8 cellular contexts compared by ENCODE assay signal in the genomic region with DNA sequence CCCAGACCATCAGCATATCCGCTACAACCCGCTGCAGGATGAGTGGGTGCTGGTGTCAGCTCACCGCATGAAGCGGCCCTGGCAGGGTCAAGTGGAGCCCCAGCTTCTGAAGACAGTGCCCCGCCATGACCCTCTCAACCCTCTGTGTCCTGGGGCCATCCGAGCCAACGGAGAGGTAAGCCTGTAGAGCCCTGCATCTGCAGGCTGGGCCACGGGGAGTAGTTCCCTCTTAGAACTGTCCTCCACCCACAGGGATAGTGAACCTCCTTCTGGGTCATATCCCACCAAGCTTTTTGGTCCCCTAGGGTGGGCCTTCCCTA. TPM values are rescaled to one million over a fixed set of nuclear protein-coding genes. Genes with fewer than 3 reads are reported as not detected.
A peak's percentile ranks its signal among the peaks of the same experiment; 100 is the strongest.
DNase-seq lines count a peak whose midpoint lies in the region; TF ChIP-seq lines count a peak whose summit lies in the region.

No MANE protein-coding gene starts in this region.

- no peak for TF ChIP-seq RAD21 in neural cell (conservative IDR thresholded peaks at IDR 0.05)

- H3K27ac ChIP-seq in KOPT-K1 (ENCODE audit: low read depth, low read length, poor library complexity, severe bottlenecking): peak overlapping the region; percentile 79
- H3K27ac ChIP-seq in duodenal mucosa (ENCODE audit: low read depth, low read length): peak overlapping the region; percentile 88
- H3K27ac ChIP-seq in neural cell (ENCODE audit: low read length): peak overlapping the region; percentile 89

- no peaks in the 10 kb centered on the region for H3F3A ChIP-seq in neural cell (ENCODE audit: insufficient read depth, low read length, poor library complexity, severe bottlenecking)

- no peaks in the 10 kb centered on the region for H3K9me3 ChIP-seq in KOPT-K1 (ENCODE audit: insufficient read depth, low read length, poor library complexity, severe bottlenecking)
- no peaks in the 10 kb centered on the region for H3K9me3 ChIP-seq in duodenal mucosa (ENCODE audit: control insufficient read depth in 1 of 2, low read length in 2 of 2)
- no peaks in the 10 kb centered on the region for H3K9me3 ChIP-seq in neural cell (ENCODE audit: low read length)

- peak; percentile 16 for DNase-seq in CD1c-positive myeloid dendritic cell (ENCODE audit: extremely low spot score)
- no peak for DNase-seq in activated CD4-positive, CD25-positive, alpha-beta regulatory T cell (lab: John Stamatoyannopoulos, UW)
- no peak for DNase-seq in SKM-1 treated with dmso at 0.1 percent for 144 hours (lab: John Stamatoyannopoulos, UW; ENCODE audit: unreplicated experiment)
- no peak for DNase-seq in NCI-H446 treated with DMSO at 0.1 percent for 48 hours (lab: John Stamatoyannopoulos, UW)
- no peak for DNase-seq in NCI-H82 treated with DMSO at 0.1 percent for 48 hours (lab: John Stamatoyannopoulos, UW; ENCODE audit: unreplicated experiment)

- peak overlapping the region; percentile 91 for H2AFZ ChIP-seq in neural cell (ENCODE audit: low read depth, low read length)

- H3K9me2 ChIP-seq in neural cell (ENCODE audit: insufficient read depth, low read length): no peaks in the 10 kb centered on the region

- H3K4me3 ChIP-seq in duodenal mucosa (ENCODE audit: low read depth in 1 of 2, low read length in 2 of 2) (peak overlapping the region; percentile 97 to 99), neural cell (ENCODE audit: low read length) (peak overlapping the region; percentile 84)

- H3K4me2 ChIP-seq in neural cell (ENCODE audit: low read length): peak overlapping the region; percentile 95

- H3K9ac ChIP-seq in duodenal mucosa (ENCODE audit: low read depth in 1 of 2, low read length in 2 of 2): peak overlapping the region; percentile 95 to 100
- peak overlapping the region; percentile 90 for H3K9ac ChIP-seq in neural cell (ENCODE audit: low read length)

- H3K36me3 ChIP-seq in KOPT-K1 (ENCODE audit: insufficient read depth, low read length) (peaks cover 33% of the 10 kb centered on the region), duodenal mucosa (ENCODE audit: control insufficient read depth in 1 of 2, insufficient read depth in 2 of 2, low read length in 2 of 2) (peaks cover 17 to 28% of the 10 kb centered on the region in 2 donors), neural cell (ENCODE audit: insufficient read depth, low read length) (no peaks in the 10 kb centered on the region)

- H3K79me2 ChIP-seq in neural cell (replicated peaks; ENCODE audit: insufficient read depth, low read length): no peaks in the 10 kb centered on the region

- peaks cover 39 to 49% of the 10 kb centered on the region in 2 donors for H3K4me1 ChIP-seq in duodenal mucosa (ENCODE audit: control insufficient read depth in 1 of 2, insufficient read depth in 2 of 2, low read length in 2 of 2)

- H3K27me3 ChIP-seq in duodenal mucosa (ENCODE audit: control insufficient read depth in 1 of 2, insufficient read depth in 2 of 2, low read length in 2 of 2) (no peaks in the 10 kb centered on the region), neural cell (ENCODE audit: insufficient read depth, low read depth, low read length) (no peaks in the 10 kb centered on the region)

- TF ChIP-seq CTCF in neural cell (IDR thresholded peaks at IDR 0.05; ENCODE audit: poor library complexity, severe bottlenecking): no peak

- TF ChIP-seq EP300 in neural cell (conservative IDR thresholded peaks at IDR 0.05; ENCODE audit: poor library complexity, severe bottlenecking): no peak

- no peaks in the 10 kb centered on the region for H4K20me1 ChIP-seq in neural cell (ENCODE audit: insufficient read depth)

TF ChIP-seq in neural cell, 6 proteins besides CTCF, POLR2A, EP300 and RAD21:
- TF ChIP-seq MXI1 (conservative IDR thresholded peaks at IDR 0.05; ENCODE audit: poor library complexity, severe bottlenecking) (no peak), POLR2AphosphoS5 (IDR thresholded peaks at IDR 0.05) (no peak), SMC3 (conservative IDR thresholded peaks at IDR 0.05; ENCODE audit: poor library complexity) (no peak), EZH2 (IDR thresholded peaks at IDR 0.05; ENCODE audit: borderline replicate concordance, insufficient read depth, low read length, poor library complexity, severe bottlenecking) (no peak), TAF1 (IDR thresholded peaks at IDR 0.05; ENCODE audit: low read depth) (no peak)
- TF ChIP-seq, protein P1, sequence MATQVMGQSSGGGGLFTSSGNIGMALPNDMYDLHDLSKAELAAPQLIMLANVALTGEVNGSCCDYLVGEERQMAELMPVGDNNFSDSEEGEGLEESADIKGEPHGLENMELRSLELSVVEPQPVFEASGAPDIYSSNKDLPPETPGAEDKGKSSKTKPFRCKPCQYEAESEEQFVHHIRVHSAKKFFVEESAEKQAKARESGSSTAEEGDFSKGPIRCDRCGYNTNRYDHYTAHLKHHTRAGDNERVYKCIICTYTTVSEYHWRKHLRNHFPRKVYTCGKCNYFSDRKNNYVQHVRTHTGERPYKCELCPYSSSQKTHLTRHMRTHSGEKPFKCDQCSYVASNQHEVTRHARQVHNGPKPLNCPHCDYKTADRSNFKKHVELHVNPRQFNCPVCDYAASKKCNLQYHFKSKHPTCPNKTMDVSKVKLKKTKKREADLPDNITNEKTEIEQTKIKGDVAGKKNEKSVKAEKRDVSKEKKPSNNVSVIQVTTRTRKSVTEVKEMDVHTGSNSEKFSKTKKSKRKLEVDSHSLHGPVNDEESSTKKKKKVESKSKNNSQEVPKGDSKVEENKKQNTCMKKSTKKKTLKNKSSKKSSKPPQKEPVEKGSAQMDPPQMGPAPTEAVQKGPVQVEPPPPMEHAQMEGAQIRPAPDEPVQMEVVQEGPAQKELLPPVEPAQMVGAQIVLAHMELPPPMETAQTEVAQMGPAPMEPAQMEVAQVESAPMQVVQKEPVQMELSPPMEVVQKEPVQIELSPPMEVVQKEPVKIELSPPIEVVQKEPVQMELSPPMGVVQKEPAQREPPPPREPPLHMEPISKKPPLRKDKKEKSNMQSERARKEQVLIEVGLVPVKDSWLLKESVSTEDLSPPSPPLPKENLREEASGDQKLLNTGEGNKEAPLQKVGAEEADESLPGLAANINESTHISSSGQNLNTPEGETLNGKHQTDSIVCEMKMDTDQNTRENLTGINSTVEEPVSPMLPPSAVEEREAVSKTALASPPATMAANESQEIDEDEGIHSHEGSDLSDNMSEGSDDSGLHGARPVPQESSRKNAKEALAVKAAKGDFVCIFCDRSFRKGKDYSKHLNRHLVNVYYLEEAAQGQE (IDR thresholded peaks at IDR 0.05; ENCODE audit: borderline replicate concordance): no peak

RNA-seq across cellular contexts. Expression of gene GALT, which starts 0.6 kb away (rescaled TPM):
- 116 and 182 TPM in 2 replicates for polyA plus RNA-seq in neural cell
- polyA minus RNA-seq in neural cell: 85.3 and 106 TPM in 2 replicates

RNA-seq across cellular contexts. Expression of gene IL11RA, which starts 4.9 kb away (rescaled TPM):
- 59.1 and 98.5 TPM in 2 replicates for polyA plus RNA-seq in neural cell
- polyA minus RNA-seq in neural cell: 21.9 and 25.6 TPM in 2 replicates

RNA-seq across cellular contexts. Expression of gene SIGMAR1, which starts 9.5 kb away (rescaled TPM):
- 50.2 and 52.5 TPM in 2 replicates for polyA plus RNA-seq in neural cell
- polyA minus RNA-seq in neural cell: 32.2 and 51.4 TPM in 2 replicates

RNA-seq across cellular contexts. Expression of gene CCL27, which starts 15.4 kb away (rescaled TPM):
- 0.82 and 2.9 TPM in 2 replicates for polyA plus RNA-seq in neural cell
- not detected in 2 replicates for polyA minus RNA-seq in neural cell

RNA-seq across cellular contexts. Expression of gene ARID3C, which starts 18.2 kb away (rescaled TPM):
- polyA plus RNA-seq in neural cell: 2.1 and 2.8 TPM in 2 replicates
- polyA minus RNA-seq in neural cell: not detected in 2 replicates
